Comparison of ENCODE assay signal across 14 cellular contexts in the genomic region with DNA sequence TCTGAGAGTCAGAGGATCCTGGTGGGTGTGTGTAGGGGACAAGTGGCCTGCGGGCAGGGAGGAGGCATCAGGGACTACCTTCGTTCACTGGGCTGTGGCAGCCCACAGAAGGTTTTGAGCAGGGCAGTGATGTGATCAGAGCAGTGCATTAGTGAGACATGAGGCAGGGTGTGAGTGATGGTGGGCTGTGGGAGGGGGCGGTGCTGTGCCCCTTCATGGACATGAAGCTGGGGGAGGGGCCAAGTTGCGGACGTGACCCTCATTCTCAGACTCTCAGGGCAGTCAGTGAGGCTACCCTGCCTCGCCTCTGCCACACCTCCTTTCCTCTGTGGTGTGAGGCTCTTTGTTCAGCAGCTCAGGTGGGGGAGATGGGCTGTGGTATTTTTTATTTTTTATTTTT.
"Had no signal": no experiment of that assay in that cellular context is flagged by ENCODE, and none has a peak within 500 bp of the region (broad histone marks: within the 10 kb centered on the region; RNA-seq: fewer than 3 reads in every experiment).

No MANE protein-coding gene starts in this region.

- H3K9me3 Mint-ChIP-seq: activated naive CD4-positive, alpha-beta T cell treated with anti-CD3 and anti-CD28 coated beads, Interleukin-2, amount 50 U/mL, for 24 hours; natural killer cell; stimulated activated effector memory CD8-positive, alpha-beta T cell treated with anti-CD3 and anti-CD28 coated beads, Interleukin-12 subunit alpha, Interleukin-12 subunit beta, amount 100 ng/mL, for 72 hours had no signal

- ATAC-seq: activated CD4-positive, CD25-positive, alpha-beta regulatory T cell treated with anti-CD3 and anti-CD28 coated beads, Interleukin-2, amount 50 U/mL, for 24 hours; activated CD8-positive, alpha-beta memory T cell treated with anti-CD3 and anti-CD28 coated beads, Interleukin-2, amount 10 ng/mL, durations not matched to agents 7 days and 5 days; esophagus mucosa; natural killer cell; stimulated activated effector memory CD8-positive, alpha-beta T cell treated with anti-CD3 and anti-CD28 coated beads, Interleukin-12 subunit alpha, Interleukin-12 subunit beta, amount 100 ng/mL, for 72 hours had no signal

- H3K4me3 ChIP-seq: adrenal gland, cardiac muscle cell, thoracic aorta had no signal

- H3K27ac ChIP-seq: adrenal gland, cardiac muscle cell, thoracic aorta had no signal

- H3K4me3 Mint-ChIP-seq: activated CD8-positive, alpha-beta memory T cell treated with anti-CD3 and anti-CD28 coated beads, Interleukin-2, amount 10 ng/mL, durations not matched to agents 7 days and 5 days; activated naive CD4-positive, alpha-beta T cell treated with anti-CD3 and anti-CD28 coated beads, Interleukin-2, amount 50 U/mL, for 24 hours; natural killer cell; stimulated activated effector memory CD8-positive, alpha-beta T cell treated with anti-CD3 and anti-CD28 coated beads, Interleukin-12 subunit alpha, Interleukin-12 subunit beta, amount 100 ng/mL, for 72 hours had no signal

- H3K36me3 Mint-ChIP-seq: activated CD8-positive, alpha-beta memory T cell treated with anti-CD3 and anti-CD28 coated beads, Interleukin-2, amount 10 ng/mL, durations not matched to agents 7 days and 5 days; activated naive CD4-positive, alpha-beta T cell treated with anti-CD3 and anti-CD28 coated beads, Interleukin-2, amount 50 U/mL, for 24 hours; natural killer cell had no signal

- H3K36me3 ChIP-seq: adrenal gland, cardiac muscle cell, thoracic aorta had no signal

- DNase-seq: activated CD4-positive, alpha-beta T cell treated with anti-CD3 and anti-CD28 coated beads, Interleukin-2, amount 50 U/mL, for 4 hours; activated CD8-positive, alpha-beta memory T cell treated with anti-CD3 and anti-CD28 coated beads, Interleukin-2, amount 10 ng/mL, durations not matched to agents 7 days and 5 days; activated effector memory CD4-positive, alpha-beta T cell treated with Interleukin-2 at 50 U/mL for 16 hours; activated T-cell treated with anti-CD3 and anti-CD28 coated beads, Interleukin-2, amount 50 U/mL, for 1 hour; adrenal gland; natural killer cell; T-helper 9 cell had no signal

- H3K9me3 ChIP-seq: adrenal gland, thoracic aorta had no signal

- H3K27ac Mint-ChIP-seq: activated CD8-positive, alpha-beta memory T cell treated with anti-CD3 and anti-CD28 coated beads, Interleukin-2, amount 10 ng/mL, durations not matched to agents 7 days and 5 days; activated naive CD4-positive, alpha-beta T cell treated with anti-CD3 and anti-CD28 coated beads, Interleukin-2, amount 50 U/mL, for 24 hours; natural killer cell; stimulated activated effector memory CD8-positive, alpha-beta T cell treated with anti-CD3 and anti-CD28 coated beads, Interleukin-12 subunit alpha, Interleukin-12 subunit beta, amount 100 ng/mL, for 72 hours had no signal

- FAIRE-seq: colon had no signal

- H3K27me3 ChIP-seq: adrenal gland, cardiac muscle cell had no signal
